ENCODE assay signal across 1 cellular context in the genomic region with DNA sequence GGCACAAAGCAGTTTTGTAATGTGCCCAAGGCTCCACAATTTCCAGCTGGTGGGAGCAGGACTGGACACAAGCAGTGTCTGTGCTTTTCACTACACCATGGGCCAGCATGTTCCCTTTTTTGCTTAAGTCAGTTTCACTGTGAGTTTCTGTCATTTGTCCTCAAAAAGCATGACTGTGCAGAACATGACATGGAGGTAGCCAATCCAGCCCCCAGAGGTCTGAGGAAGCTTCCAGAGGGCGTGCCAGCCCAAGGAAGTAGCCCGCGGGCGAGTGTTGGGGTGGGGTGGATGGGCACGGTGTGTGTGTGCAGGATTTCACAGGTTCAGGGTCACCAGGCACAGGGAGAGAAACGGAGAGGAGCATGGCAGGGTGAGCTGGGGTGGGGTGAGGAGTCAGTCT.
TF ChIP-seq lines count a peak whose summit lies in the region.

No MANE protein-coding gene starts in this region.

TF ChIP-seq in K562, 482 proteins besides CTCF, POLR2A, EP300 and RAD21 (continued from another document and continues in another):
- no peak for TF ChIP-seq ZKSCAN1 (IDR thresholded peaks at IDR 0.05; ENCODE audit: low read depth, low read length)
- no peak for TF ChIP-seq DDX20 (tag; IDR thresholded peaks at IDR 0.05; ENCODE audit: low read depth)
- no peak for TF ChIP-seq NR3C1 (CRISPR knock-in tag; IDR thresholded peaks at IDR 0.05)
- no peak for TF ChIP-seq RB1 (IDR thresholded peaks at IDR 0.05; ENCODE audit: low read depth)
- no peak for TF ChIP-seq GABPB2 (CRISPR knock-in tag; conservative IDR thresholded peaks at IDR 0.05)
- TF ChIP-seq BHLHE40 (IDR thresholded peaks at IDR 0.05; ENCODE audit: low read length), result no peak
- TF ChIP-seq PREB (CRISPR knock-in tag; IDR thresholded peaks at IDR 0.05), result no peak
- TF ChIP-seq ZNF384 (IDR thresholded peaks at IDR 0.05; ENCODE audit: low read depth, low read length), result no peak
- TF ChIP-seq KDM4B (IDR thresholded peaks at IDR 0.05; ENCODE audit: borderline replicate concordance in 2 of 2, low read depth in 1 of 2), result no peak
- no peak for TF ChIP-seq ILF3 (IDR thresholded peaks at IDR 0.05; ENCODE audit: borderline replicate concordance)
- TF ChIP-seq ZBTB9 (CRISPR knock-in tag; IDR thresholded peaks at IDR 0.05), result no peak
- TF ChIP-seq CBFB (CRISPR knock-in tag; IDR thresholded peaks at IDR 0.05), result no peak
- TF ChIP-seq ZNF174 (CRISPR knock-in tag; IDR thresholded peaks at IDR 0.05), result no peak
- TF ChIP-seq ZFPM2 (CRISPR knock-in tag; IDR thresholded peaks at IDR 0.05), result no peak
- TF ChIP-seq, protein P1, sequence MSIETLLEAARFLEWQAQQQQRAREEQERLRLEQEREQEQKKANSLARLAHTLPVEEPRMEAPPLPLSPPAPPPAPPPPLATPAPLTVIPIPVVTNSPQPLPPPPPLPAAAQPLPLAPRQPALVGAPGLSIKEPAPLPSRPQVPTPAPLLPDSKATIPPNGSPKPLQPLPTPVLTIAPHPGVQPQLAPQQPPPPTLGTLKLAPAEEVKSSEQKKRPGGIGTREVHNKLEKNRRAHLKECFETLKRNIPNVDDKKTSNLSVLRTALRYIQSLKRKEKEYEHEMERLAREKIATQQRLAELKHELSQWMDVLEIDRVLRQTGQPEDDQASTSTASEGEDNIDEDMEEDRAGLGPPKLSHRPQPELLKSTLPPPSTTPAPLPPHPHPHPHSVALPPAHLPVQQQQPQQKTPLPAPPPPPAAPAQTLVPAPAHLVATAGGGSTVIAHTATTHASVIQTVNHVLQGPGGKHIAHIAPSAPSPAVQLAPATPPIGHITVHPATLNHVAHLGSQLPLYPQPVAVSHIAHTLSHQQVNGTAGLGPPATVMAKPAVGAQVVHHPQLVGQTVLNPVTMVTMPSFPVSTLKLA (conservative IDR thresholded peaks at IDR 0.05), result 0 out of 4 replicates have a peak, but pooled peaks of 1 of the 2 experiments have one; percentile 33
- peak; percentile 82 for TF ChIP-seq NFE2 (IDR thresholded peaks at IDR 0.05; ENCODE audit: low read depth)
- no peak for TF ChIP-seq SAP30 (IDR thresholded peaks at IDR 0.05; ENCODE audit: borderline replicate concordance, insufficient read depth, low read depth, low read length, poor library complexity, severe bottlenecking)
- no peak for TF ChIP-seq RBM14 (IDR thresholded peaks at IDR 0.05; ENCODE audit: borderline replicate concordance, insufficient read depth, low read depth, low read length)
- no peak for TF ChIP-seq RBBP5 (IDR thresholded peaks at IDR 0.05; ENCODE audit: borderline replicate concordance, insufficient read depth, low read length, poor library complexity, severe bottlenecking)
- TF ChIP-seq FOS (IDR thresholded peaks at IDR 0.05; ENCODE audit: extremely low read depth, insufficient read length), result no peak
- no peak for TF ChIP-seq ZNF778 (CRISPR knock-in tag; IDR thresholded peaks at IDR 0.05)
- TF ChIP-seq MED1 (CRISPR knock-in tag; IDR thresholded peaks at IDR 0.05; ENCODE audit: borderline replicate concordance), result no peak
- TF ChIP-seq GTF2A2 (tag; IDR thresholded peaks at IDR 0.05), result no peak
- TF ChIP-seq ZKSCAN8 (CRISPR knock-in tag; IDR thresholded peaks at IDR 0.05), result 0 out of 2 replicates have a peak, but pooled peaks have one; percentile 21
- peak; percentile 93 for TF ChIP-seq ZNF316 (IDR thresholded peaks at IDR 0.05)
- TF ChIP-seq SREBF2 (CRISPR knock-in tag; IDR thresholded peaks at IDR 0.05), result no peak
- peak; percentile 81 for TF ChIP-seq MAFK (IDR thresholded peaks at IDR 0.05; ENCODE audit: low read length)
- TF ChIP-seq GTF2F1 (IDR thresholded peaks at IDR 0.05; ENCODE audit: low read depth, low read length), result no peak
- no peak for TF ChIP-seq TSC22D4 (tag; IDR thresholded peaks at IDR 0.05)
- no peak for TF ChIP-seq SMARCA4 (IDR thresholded peaks at IDR 0.05)
- TF ChIP-seq SNAPC5 (CRISPR knock-in tag; IDR thresholded peaks at IDR 0.05), result no peak
- TF ChIP-seq E2F3 (CRISPR knock-in tag; IDR thresholded peaks at IDR 0.05), result no peak
- TF ChIP-seq HDAC1 (IDR thresholded peaks at IDR 0.05), result peak in 1 of 2 experiments; percentile 26; a peak in 1 of 4 replicates
- TF ChIP-seq NFYB (IDR thresholded peaks at IDR 0.05; ENCODE audit: extremely low read depth, insufficient read length), result no peak
- no peak for TF ChIP-seq EGR1 (conservative IDR thresholded peaks at IDR 0.05)
- no peak for TF ChIP-seq ZHX1 (conservative IDR thresholded peaks at IDR 0.05; ENCODE audit: low read length)
- TF ChIP-seq ZNF217 (CRISPR knock-in tag; IDR thresholded peaks at IDR 0.05), result no peak
- no peak for TF ChIP-seq MBD1 (CRISPR knock-in tag; IDR thresholded peaks at IDR 0.05)
- TF ChIP-seq MAFG (tag; conservative IDR thresholded peaks at IDR 0.05), result peak; percentile 89
- TF ChIP-seq NFE2L1 (tag; IDR thresholded peaks at IDR 0.05; ENCODE audit: borderline replicate concordance, low read depth), result peak; percentile 48; the same call in 1 of the 2 replicates
- TF ChIP-seq RBM39 (optimal IDR thresholded peaks at IDR 0.05; ENCODE audit: low read depth, low read length), result no peak
- TF ChIP-seq NCOA2 (IDR thresholded peaks at IDR 0.05; ENCODE audit: partially characterized antibody in 2 of 2), result no peak
- no peak for TF ChIP-seq CHD1 (IDR thresholded peaks at IDR 0.05; ENCODE audit: low read length)
- TF ChIP-seq HDAC8 (tag; IDR thresholded peaks at IDR 0.05), result no peak
- TF ChIP-seq POU5F1 (IDR thresholded peaks at IDR 0.05; ENCODE audit: borderline replicate concordance, low read depth, low read length, partially characterized antibody), result no peak
- TF ChIP-seq DPF2 (IDR thresholded peaks at IDR 0.05), result peak; percentile 45; the same call in 1 of the 2 replicates
- no peak for TF ChIP-seq ZNF696 (CRISPR knock-in tag; conservative IDR thresholded peaks at IDR 0.05)
- TF ChIP-seq SMAD1 (IDR thresholded peaks at IDR 0.05; ENCODE audit: low read depth, low read length, partially characterized antibody), result no peak
- no peak for TF ChIP-seq CTBP1 (IDR thresholded peaks at IDR 0.05; ENCODE audit: borderline replicate concordance)
- TF ChIP-seq, protein P2, sequence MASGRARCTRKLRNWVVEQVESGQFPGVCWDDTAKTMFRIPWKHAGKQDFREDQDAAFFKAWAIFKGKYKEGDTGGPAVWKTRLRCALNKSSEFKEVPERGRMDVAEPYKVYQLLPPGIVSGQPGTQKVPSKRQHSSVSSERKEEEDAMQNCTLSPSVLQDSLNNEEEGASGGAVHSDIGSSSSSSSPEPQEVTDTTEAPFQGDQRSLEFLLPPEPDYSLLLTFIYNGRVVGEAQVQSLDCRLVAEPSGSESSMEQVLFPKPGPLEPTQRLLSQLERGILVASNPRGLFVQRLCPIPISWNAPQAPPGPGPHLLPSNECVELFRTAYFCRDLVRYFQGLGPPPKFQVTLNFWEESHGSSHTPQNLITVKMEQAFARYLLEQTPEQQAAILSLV (tag; IDR thresholded peaks at IDR 0.05), result no peak
- no peak for TF ChIP-seq SMAD4 (CRISPR knock-in tag; conservative IDR thresholded peaks at IDR 0.05)
- no peak for TF ChIP-seq RBFOX2 (IDR thresholded peaks at IDR 0.05; ENCODE audit: low read depth, low read length)
- TF ChIP-seq PRPF4 (IDR thresholded peaks at IDR 0.05; ENCODE audit: insufficient read depth, low read depth, low read length, poor library complexity, severe bottlenecking), result no peak
- TF ChIP-seq SIX5 (IDR thresholded peaks at IDR 0.05; ENCODE audit: borderline replicate concordance in 1 of 2, insufficient read depth in 1 of 2, low read depth in 1 of 2, low read length in 2 of 2), result no peak
- no peak for TF ChIP-seq ZZZ3 (IDR thresholded peaks at IDR 0.05)
- no peak for TF ChIP-seq ZNF146 (CRISPR knock-in tag; IDR thresholded peaks at IDR 0.05; ENCODE audit: unreplicated experiment)
- TF ChIP-seq RUNX1 (IDR thresholded peaks at IDR 0.05; ENCODE audit: low read depth), result no peak
- TF ChIP-seq, protein P3, sequence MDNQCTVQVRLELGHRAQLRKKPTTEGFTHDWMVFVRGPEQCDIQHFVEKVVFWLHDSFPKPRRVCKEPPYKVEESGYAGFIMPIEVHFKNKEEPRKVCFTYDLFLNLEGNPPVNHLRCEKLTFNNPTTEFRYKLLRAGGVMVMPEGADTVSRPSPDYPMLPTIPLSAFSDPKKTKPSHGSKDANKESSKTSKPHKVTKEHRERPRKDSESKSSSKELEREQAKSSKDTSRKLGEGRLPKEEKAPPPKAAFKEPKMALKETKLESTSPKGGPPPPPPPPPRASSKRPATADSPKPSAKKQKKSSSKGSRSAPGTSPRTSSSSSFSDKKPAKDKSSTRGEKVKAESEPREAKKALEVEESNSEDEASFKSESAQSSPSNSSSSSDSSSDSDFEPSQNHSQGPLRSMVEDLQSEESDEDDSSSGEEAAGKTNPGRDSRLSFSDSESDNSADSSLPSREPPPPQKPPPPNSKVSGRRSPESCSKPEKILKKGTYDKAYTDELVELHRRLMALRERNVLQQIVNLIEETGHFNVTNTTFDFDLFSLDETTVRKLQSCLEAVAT (IDR thresholded peaks at IDR 0.05), result no peak
- TF ChIP-seq THRA (IDR thresholded peaks at IDR 0.05), result no peak
